8 cellular contexts compared by ENCODE assay signal in genomic region chr16:58197314-58198012, GRCh38. TPM values are rescaled to one million over a fixed set of nuclear protein-coding genes. Genes with fewer than 3 reads are reported as not detected.
DNase-seq lines count a peak whose midpoint lies in the region; ATAC-seq, FAIRE-seq and TF ChIP-seq lines count a peak whose summit lies in the region.

No MANE protein-coding gene starts in this region.

- CTCF ChIA-PET in HEK293 (lab: Yijun Ruan, JAX) (interaction anchor here (0.6 to 1.2 kb wide), 7 partner anchors 22 to 1615 kb away, joined by 3 to 5 read pairs (median 3); no protein-coding TSS in a partner anchor), OCI-LY7 (lab: Charles Lee; ENCODE audit: unreplicated experiment) (interaction anchor here (1.0 kb wide), 1 partner anchor 52 kb away, joined by 5 read pairs; a partner anchor contains a TSS)

- no peak for TF ChIP-seq POLR2A in GM12891 (IDR thresholded peaks at IDR 0.05; ENCODE audit: low read depth, low read length)

- intact Hi-C loops in OCI-LY7 (cut with micrococcal nuclease; ENCODE audit: unreplicated experiment): loop anchor here (2.0 to 5.0 kb wide), 2 partner anchors 69 to 170 kb away; partner anchors contain the start of genes CFAP20 and MMP15
- intact Hi-C loops in sciatic nerve (cut with DNase I): no loop called here

- H4K20me1 ChIP-seq in OCI-LY7 (ENCODE audit: insufficient read depth, low read length): 0 out of 2 replicates have a peak, but pooled peaks cover 3% of the 10 kb centered on the region

- H3K27ac ChIP-seq in HEK293 (ENCODE audit: extremely low read depth, low read depth, low read length): no peak overlapping the region
- no peak overlapping the region for H3K27ac ChIP-seq in OCI-LY7 (ENCODE audit: low read depth, low read length, poor library complexity, severe bottlenecking)
- no peak overlapping the region for H3K27ac ChIP-seq in duodenal mucosa (ENCODE audit: low read depth, low read length)
- H3K27ac ChIP-seq in muscle layer of duodenum (ENCODE audit: low read length): no peak overlapping the region

- H3K4me3 ChIP-seq in HEK293 (ENCODE audit: low read depth, low read length) (peak overlapping the region; percentile 74), OCI-LY7 (ENCODE audit: low read depth, low read length, poor library complexity, severe bottlenecking) (peak overlapping the region; percentile 81), duodenal mucosa (ENCODE audit: low read depth in 1 of 2, low read length in 2 of 2) (peak overlapping the region; percentile 82 to 84), muscle layer of duodenum (ENCODE audit: low read depth in 1 of 2, low read length in 2 of 2) (peak overlapping the region; percentile 63 to 82)

- peak overlapping the region; percentile 76 for H3K4me2 ChIP-seq in OCI-LY7 (ENCODE audit: low read length)

- H3K36me3 ChIP-seq in HEK293 (ENCODE audit: control insufficient read depth in 2 of 2, insufficient read depth in 1 of 2, low read length in 2 of 2) (peaks cover 22 to 44% of the 10 kb centered on the region in 2 experiments), OCI-LY7 (ENCODE audit: insufficient read depth, low read length) (peaks cover 40% of the 10 kb centered on the region), duodenal mucosa (ENCODE audit: control insufficient read depth in 1 of 2, insufficient read depth in 2 of 2, low read length in 2 of 2) (peaks cover 18 to 28% of the 10 kb centered on the region in 2 donors), muscle layer of duodenum (ENCODE audit: control insufficient read depth in 1 of 2, insufficient read depth in 2 of 2, low read length in 2 of 2) (peaks cover 17 to 27% of the 10 kb centered on the region in 2 donors)

- no peak overlapping the region for H2AFZ ChIP-seq in OCI-LY7 (ENCODE audit: low read length)

- H3K27me3 ChIP-seq in duodenal mucosa (ENCODE audit: control insufficient read depth in 1 of 2, insufficient read depth in 2 of 2, low read length in 2 of 2) (peaks cover 0 to 3% of the 10 kb centered on the region in 2 donors), muscle layer of duodenum (ENCODE audit: low read depth, low read length) (no peaks in the 10 kb centered on the region)

- H3K9me2 ChIP-seq in OCI-LY7 (ENCODE audit: insufficient read depth, low read length): no peaks in the 10 kb centered on the region

- POLR2A ChIA-PET in HEK293 (lab: Yijun Ruan, JAX): interaction anchor here (1.3 to 1.8 kb wide), 2 partner anchors 52 to 68 kb away, joined by 3 to 6 read pairs; partner anchors contain the start of gene CFAP20
- POLR2A ChIA-PET in OCI-LY7 (lab: Charles Lee): interaction anchor here (0.6 to 1.0 kb wide), 3 partner anchors 9 to 47 kb away, joined by 3 read pairs; no protein-coding TSS in a partner anchor

- TF ChIP-seq CTCF in HEK293 (tag by site-specific recombination; IDR thresholded peaks at IDR 0.05) (no peak), OCI-LY7 (conservative IDR thresholded peaks at IDR 0.05; ENCODE audit: low read length) (0 out of 2 replicates have a peak, but pooled peaks have one; percentile 0)

- DNase-seq in GM12891 (ENCODE audit: insufficient read length, low spot score) (peak; percentile 25), OCI-LY7 (ENCODE audit: low spot score) (peak; percentile 23), sciatic nerve (ENCODE audit: low spot score) (no peak), NCI-H526 treated with DMSO at 0.1 percent for 48 hours (lab: John Stamatoyannopoulos, UW) (no peak), T-helper 9 cell (no peak)

- H3K4me1 ChIP-seq in HEK293 (ENCODE audit: control insufficient read depth, insufficient read depth, low read length): no peaks in the 10 kb centered on the region
- peaks cover 14% of the 10 kb centered on the region for H3K4me1 ChIP-seq in OCI-LY7 (ENCODE audit: insufficient read depth, low read length, poor library complexity, severe bottlenecking)
- H3K4me1 ChIP-seq in duodenal mucosa (ENCODE audit: control insufficient read depth in 1 of 2, insufficient read depth in 2 of 2, low read length in 2 of 2): peaks cover 11 to 12% of the 10 kb centered on the region in 2 donors
- H3K4me1 ChIP-seq in muscle layer of duodenum (ENCODE audit: control insufficient read depth in 1 of 2, insufficient read depth in 2 of 2, low read length in 2 of 2): peaks cover 7 to 19% of the 10 kb centered on the region in 2 donors

- ATAC-seq in sciatic nerve: no peak

- FAIRE-seq in GM12891 (lab: Jason Lieb, UNC): no peak

- H3K79me2 ChIP-seq in OCI-LY7 (ENCODE audit: insufficient read depth, low read depth, low read length): peaks cover 39% of the 10 kb centered on the region; the same call in 1 of the 2 replicates

- peak overlapping the region; percentile 67 for H3K9ac ChIP-seq in duodenal mucosa (ENCODE audit: low read depth in 1 of 2, low read length in 2 of 2)

- H3K9me3 ChIP-seq in HEK293 (ENCODE audit: control insufficient read depth, insufficient read depth, low read depth, low read length) (no peaks in the 10 kb centered on the region), OCI-LY7 (ENCODE audit: low read length) (no peaks in the 10 kb centered on the region), duodenal mucosa (ENCODE audit: control insufficient read depth in 1 of 2, low read length in 2 of 2) (no peaks in the 10 kb centered on the region), muscle layer of duodenum (ENCODE audit: control insufficient read depth in 1 of 2, low read length in 2 of 2) (no peaks in the 10 kb centered on the region)

- BruUV-seq in OCI-LY7 (replicated peaks; lab: Mats Ljungman, UMichigan): no TSS peak

TF ChIP-seq in GM12891, 5 proteins besides CTCF, POLR2A, EP300 and RAD21:
- TF ChIP-seq PAX5 (IDR thresholded peaks at IDR 0.05; ENCODE audit: insufficient read depth, low read length, severe bottlenecking) (no peak), POLR2AphosphoS5 (IDR thresholded peaks at IDR 0.05; ENCODE audit: low read depth, low read length) (no peak), TAF1 (IDR thresholded peaks at IDR 0.05; ENCODE audit: low read depth, low read length) (no peak), SPI1 (IDR thresholded peaks at IDR 0.05; ENCODE audit: low read depth, low read length) (no peak), POU2F2 (IDR thresholded peaks at IDR 0.05; ENCODE audit: low read depth, low read length) (no peak)

TF ChIP-seq in HEK293, 187 proteins besides CTCF, POLR2A, EP300 and RAD21 (continues in another document):
- TF ChIP-seq YY2 (tag by site-specific recombination; IDR thresholded peaks at IDR 0.05) (no peak), SP2 (tag by site-specific recombination; IDR thresholded peaks at IDR 0.05) (no peak), KLF16 (tag by site-specific recombination; IDR thresholded peaks at IDR 0.05) (no peak), ZXDB (tag by site-specific recombination; IDR thresholded peaks at IDR 0.05) (no peak), MYNN (tag by site-specific recombination; IDR thresholded peaks at IDR 0.05; ENCODE audit: borderline replicate concordance) (no peak), SETDB1 (IDR thresholded peaks at IDR 0.05; ENCODE audit: insufficient read length, low read length) (no peak), ZBTB20 (tag by site-specific recombination; IDR thresholded peaks at IDR 0.05) (peak; percentile 2; the same call in 1 of the 2 replicates), ZBTB21 (tag by site-specific recombination; IDR thresholded peaks at IDR 0.05) (no peak), ZIC2 (tag by site-specific recombination; IDR thresholded peaks at IDR 0.05) (peak; percentile 49), ZNF549 (tag by site-specific recombination; IDR thresholded peaks at IDR 0.05) (no peak), KLF8 (tag by site-specific recombination; IDR thresholded peaks at IDR 0.05) (peak; percentile 24; the same call in 1 of the 2 replicates), ZNF354C (tag by site-specific recombination; IDR thresholded peaks at IDR 0.05; ENCODE audit: borderline replicate concordance, low read depth) (no peak), ZNF426 (tag by site-specific recombination; IDR thresholded peaks at IDR 0.05) (no peak), ZNF777 (tag by site-specific recombination; IDR thresholded peaks at IDR 0.05; ENCODE audit: borderline replicate concordance) (no peak), ZBTB26 (tag by site-specific recombination; optimal IDR thresholded peaks at IDR 0.05) (peak; percentile 51), BCL11A (tag by site-specific recombination; IDR thresholded peaks at IDR 0.05; ENCODE audit: low read depth) (no peak)

RNA-seq across cellular contexts. Expression of gene CSNK2A2, which starts 0.4 kb away (rescaled TPM):
- polyA plus RNA-seq in GM12891 (2012; ENCODE audit: low read depth, missing spikeins): 33.4 TPM
- 20.6 and 28.7 TPM in 2 replicates for total RNA-seq in OCI-LY7 (2014; rRNA removed; shearing (Covaris generic))
- total RNA-seq in OCI-LY7 (2022) (105 and 106 TPM in 2 replicates), sciatic nerve (55.1 TPM)

Comparison
In these comparisons a context has a peak if more than half of its experiments do, and no peak if none do; other contexts are left out.
1. DNase-seq: peak in GM12891 (single experiment) and OCI-LY7 (single experiment); none in sciatic nerve (single experiment), NCI-H526 treated with DMSO at 0.1 percent for 48 hours (single experiment) and T-helper 9 cell (single experiment).
2. Peak in every context shown above with its lines, with median percentiles within 50 percentile points of each other: H3K4me3 ChIP-seq.